Comparison of ENCODE assay signal across 1 cellular context in the genomic region with DNA sequence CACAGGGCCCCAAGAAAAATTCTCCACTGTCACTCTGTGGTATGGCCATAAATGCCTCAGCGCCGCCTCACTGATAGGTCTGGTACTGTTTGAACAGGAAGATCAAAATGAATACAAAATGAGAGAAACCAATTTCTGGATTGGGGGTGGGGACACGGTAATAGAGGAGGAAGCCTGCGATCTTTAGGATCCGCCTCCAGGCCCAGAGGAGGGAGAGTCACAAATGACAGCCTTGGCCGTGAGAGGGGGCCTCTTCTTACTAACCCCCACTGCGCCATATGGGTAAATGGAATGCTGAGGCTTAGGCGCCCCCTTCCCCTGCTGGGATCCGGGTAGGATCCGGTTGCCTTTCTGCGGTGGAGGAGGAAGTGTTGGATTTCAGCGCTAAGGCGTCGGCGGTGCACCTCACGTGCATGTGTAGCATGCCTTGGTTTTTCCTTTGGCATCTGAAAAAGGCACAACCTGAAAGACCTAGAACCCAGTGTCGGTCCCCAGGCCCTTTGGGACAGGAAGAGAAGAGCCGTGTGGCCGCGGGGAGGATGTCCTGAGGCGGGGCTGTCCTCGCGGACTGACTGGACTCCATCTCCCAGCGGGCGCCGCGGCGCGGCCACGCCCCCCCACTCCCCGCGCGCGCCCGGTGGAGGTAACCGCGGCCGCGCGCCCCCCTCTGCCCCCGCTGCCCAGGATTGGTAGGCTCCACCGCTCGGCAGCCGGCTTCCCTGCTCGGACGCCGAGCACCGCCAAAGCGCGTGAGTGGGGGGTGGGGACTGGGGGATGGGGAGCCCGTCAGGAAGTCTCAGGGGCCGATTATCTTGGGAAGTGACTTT.
A peak's percentile ranks its signal among the peaks of the same experiment; 100 is the strongest.
TF ChIP-seq lines count a peak whose summit lies in the region.

No MANE protein-coding gene starts in this region.

TF ChIP-seq in HepG2, 621 proteins besides CTCF, POLR2A, EP300 and RAD21 (continued from another document and continues in another):
- TF ChIP-seq, protein P1, sequence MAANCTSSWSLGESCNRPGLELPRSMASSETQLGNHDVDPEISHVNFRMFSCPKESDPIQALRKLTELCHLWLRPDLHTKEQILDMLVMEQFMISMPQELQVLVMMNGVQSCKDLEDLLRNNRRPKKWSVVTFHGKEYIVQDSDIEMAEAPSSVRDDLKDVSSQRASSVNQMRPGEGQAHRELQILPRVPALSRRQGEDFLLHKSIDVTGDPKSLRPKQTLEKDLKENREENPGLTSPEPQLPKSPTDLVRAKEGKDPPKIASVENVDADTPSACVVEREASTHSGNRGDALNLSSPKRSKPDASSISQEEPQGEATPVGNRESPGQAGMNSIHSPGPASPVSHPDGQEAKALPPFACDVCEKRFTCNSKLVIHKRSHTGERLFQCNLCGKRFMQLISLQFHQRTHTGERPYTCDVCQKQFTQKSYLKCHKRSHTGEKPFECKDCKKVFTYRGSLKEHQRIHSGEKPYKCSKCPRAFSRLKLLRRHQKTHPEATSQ (CRISPR knock-in tag; IDR thresholded peaks at IDR 0.05; ENCODE audit: borderline replicate concordance): no peak; the same call in 1 of the 2 replicates
- TF ChIP-seq, protein P2, sequence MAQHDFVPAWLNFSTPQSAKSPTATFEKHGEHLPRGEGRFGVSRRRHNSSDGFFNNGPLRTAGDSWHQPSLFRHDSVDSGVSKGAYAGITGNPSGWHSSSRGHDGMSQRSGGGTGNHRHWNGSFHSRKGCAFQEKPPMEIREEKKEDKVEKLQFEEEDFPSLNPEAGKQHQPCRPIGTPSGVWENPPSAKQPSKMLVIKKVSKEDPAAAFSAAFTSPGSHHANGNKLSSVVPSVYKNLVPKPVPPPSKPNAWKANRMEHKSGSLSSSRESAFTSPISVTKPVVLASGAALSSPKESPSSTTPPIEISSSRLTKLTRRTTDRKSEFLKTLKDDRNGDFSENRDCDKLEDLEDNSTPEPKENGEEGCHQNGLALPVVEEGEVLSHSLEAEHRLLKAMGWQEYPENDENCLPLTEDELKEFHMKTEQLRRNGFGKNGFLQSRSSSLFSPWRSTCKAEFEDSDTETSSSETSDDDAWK (CRISPR knock-in tag; IDR thresholded peaks at IDR 0.05): no peak
- peak; percentile 74 for TF ChIP-seq HCFC1 (IDR thresholded peaks at IDR 0.05; ENCODE audit: low read depth, low read length)
- TF ChIP-seq ZFY (CRISPR knock-in tag; IDR thresholded peaks at IDR 0.05): peak; percentile 28
- no peak for TF ChIP-seq TEF (CRISPR knock-in tag; IDR thresholded peaks at IDR 0.05)
- TF ChIP-seq SIN3B (IDR thresholded peaks at IDR 0.05; ENCODE audit: low read length): no peak
- TF ChIP-seq WIZ (CRISPR knock-in tag; IDR thresholded peaks at IDR 0.05): no peak
- TF ChIP-seq MLLT10 (CRISPR knock-in tag; IDR thresholded peaks at IDR 0.05): no peak
- no peak for TF ChIP-seq ATAD3A (CRISPR knock-in tag; IDR thresholded peaks at IDR 0.05)
- TF ChIP-seq, protein P3, sequence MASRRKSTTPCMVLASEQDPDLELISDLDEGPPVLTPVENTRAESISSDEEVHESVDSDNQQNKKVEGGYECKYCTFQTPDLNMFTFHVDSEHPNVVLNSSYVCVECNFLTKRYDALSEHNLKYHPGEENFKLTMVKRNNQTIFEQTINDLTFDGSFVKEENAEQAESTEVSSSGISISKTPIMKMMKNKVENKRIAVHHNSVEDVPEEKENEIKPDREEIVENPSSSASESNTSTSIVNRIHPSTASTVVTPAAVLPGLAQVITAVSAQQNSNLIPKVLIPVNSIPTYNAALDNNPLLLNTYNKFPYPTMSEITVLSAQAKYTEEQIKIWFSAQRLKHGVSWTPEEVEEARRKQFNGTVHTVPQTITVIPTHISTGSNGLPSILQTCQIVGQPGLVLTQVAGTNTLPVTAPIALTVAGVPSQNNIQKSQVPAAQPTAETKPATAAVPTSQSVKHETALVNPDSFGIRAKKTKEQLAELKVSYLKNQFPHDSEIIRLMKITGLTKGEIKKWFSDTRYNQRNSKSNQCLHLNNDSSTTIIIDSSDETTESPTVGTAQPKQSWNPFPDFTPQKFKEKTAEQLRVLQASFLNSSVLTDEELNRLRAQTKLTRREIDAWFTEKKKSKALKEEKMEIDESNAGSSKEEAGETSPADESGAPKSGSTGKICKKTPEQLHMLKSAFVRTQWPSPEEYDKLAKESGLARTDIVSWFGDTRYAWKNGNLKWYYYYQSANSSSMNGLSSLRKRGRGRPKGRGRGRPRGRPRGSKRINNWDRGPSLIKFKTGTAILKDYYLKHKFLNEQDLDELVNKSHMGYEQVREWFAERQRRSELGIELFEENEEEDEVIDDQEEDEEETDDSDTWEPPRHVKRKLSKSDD (CRISPR knock-in tag; IDR thresholded peaks at IDR 0.05; ENCODE audit: low read depth): no peak
- peak; percentile 62 for TF ChIP-seq ASH2L (IDR thresholded peaks at IDR 0.05; ENCODE audit: insufficient read length, low read depth, low read length)
- TF ChIP-seq KLF13 (CRISPR knock-in tag; IDR thresholded peaks at IDR 0.05): no peak
- TF ChIP-seq NFIB (CRISPR knock-in tag; IDR thresholded peaks at IDR 0.05; ENCODE audit: borderline replicate concordance): no peak
- no peak for TF ChIP-seq ZNF225 (CRISPR knock-in tag; IDR thresholded peaks at IDR 0.05)
- peak; percentile 34 for TF ChIP-seq GABPA (IDR thresholded peaks at IDR 0.05; ENCODE audit: low read depth, low read length)
- peak; percentile 78 for TF ChIP-seq GABPA (CRISPR knock-in tag; IDR thresholded peaks at IDR 0.05; ENCODE audit: low read depth)
- TF ChIP-seq ZBTB8A (CRISPR knock-in tag; IDR thresholded peaks at IDR 0.05; ENCODE audit: borderline replicate concordance, low read depth): no peak
- no peak for TF ChIP-seq KAT2B (IDR thresholded peaks at IDR 0.05; ENCODE audit: borderline replicate concordance, low read depth, low read length)
- no peak for TF ChIP-seq ETS1 (CRISPR knock-in tag; IDR thresholded peaks at IDR 0.05)
- TF ChIP-seq MIER3 (CRISPR knock-in tag; IDR thresholded peaks at IDR 0.05; ENCODE audit: borderline replicate concordance): no peak
- peak; percentile 54 for TF ChIP-seq PHF20 (CRISPR knock-in tag; IDR thresholded peaks at IDR 0.05)
- TF ChIP-seq ZBTB21 (CRISPR knock-in tag; IDR thresholded peaks at IDR 0.05): no peak
- TF ChIP-seq RARG (CRISPR knock-in tag; IDR thresholded peaks at IDR 0.05; ENCODE audit: low read depth): no peak
- TF ChIP-seq ZNF367 (CRISPR knock-in tag; IDR thresholded peaks at IDR 0.05; ENCODE audit: borderline replicate concordance): no peak
- TF ChIP-seq ZNF251 (CRISPR knock-in tag; IDR thresholded peaks at IDR 0.05): no peak
- TF ChIP-seq, protein P4, sequence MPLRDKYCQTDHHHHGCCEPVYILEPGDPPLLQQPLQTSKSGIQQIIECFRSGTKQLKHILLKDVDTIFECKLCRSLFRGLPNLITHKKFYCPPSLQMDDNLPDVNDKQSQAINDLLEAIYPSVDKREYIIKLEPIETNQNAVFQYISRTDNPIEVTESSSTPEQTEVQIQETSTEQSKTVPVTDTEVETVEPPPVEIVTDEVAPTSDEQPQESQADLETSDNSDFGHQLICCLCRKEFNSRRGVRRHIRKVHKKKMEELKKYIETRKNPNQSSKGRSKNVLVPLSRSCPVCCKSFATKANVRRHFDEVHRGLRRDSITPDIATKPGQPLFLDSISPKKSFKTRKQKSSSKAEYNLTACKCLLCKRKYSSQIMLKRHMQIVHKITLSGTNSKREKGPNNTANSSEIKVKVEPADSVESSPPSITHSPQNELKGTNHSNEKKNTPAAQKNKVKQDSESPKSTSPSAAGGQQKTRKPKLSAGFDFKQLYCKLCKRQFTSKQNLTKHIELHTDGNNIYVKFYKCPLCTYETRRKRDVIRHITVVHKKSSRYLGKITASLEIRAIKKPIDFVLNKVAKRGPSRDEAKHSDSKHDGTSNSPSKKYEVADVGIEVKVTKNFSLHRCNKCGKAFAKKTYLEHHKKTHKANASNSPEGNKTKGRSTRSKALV (CRISPR knock-in tag; IDR thresholded peaks at IDR 0.05): peak; percentile 20; the same call in 1 of the 2 replicates
- no peak; the same call in 1 of the 2 replicates for TF ChIP-seq ZNF296 (CRISPR knock-in tag; conservative IDR thresholded peaks at IDR 0.05)
- TF ChIP-seq ELF3 (CRISPR knock-in tag; IDR thresholded peaks at IDR 0.05): peak; percentile 51; the same call in 1 of the 2 replicates
- peak; percentile 68; the same call in 1 of the 2 replicates for TF ChIP-seq ETV5 (CRISPR knock-in tag; IDR thresholded peaks at IDR 0.05; ENCODE audit: borderline replicate concordance)
- peak; percentile 47 for TF ChIP-seq REPIN1 (CRISPR knock-in tag; IDR thresholded peaks at IDR 0.05; ENCODE audit: borderline replicate concordance, low read depth)
- peak; percentile 99 for TF ChIP-seq PRDM10 (CRISPR knock-in tag; IDR thresholded peaks at IDR 0.05; ENCODE audit: low read depth)
- TF ChIP-seq, protein P5, sequence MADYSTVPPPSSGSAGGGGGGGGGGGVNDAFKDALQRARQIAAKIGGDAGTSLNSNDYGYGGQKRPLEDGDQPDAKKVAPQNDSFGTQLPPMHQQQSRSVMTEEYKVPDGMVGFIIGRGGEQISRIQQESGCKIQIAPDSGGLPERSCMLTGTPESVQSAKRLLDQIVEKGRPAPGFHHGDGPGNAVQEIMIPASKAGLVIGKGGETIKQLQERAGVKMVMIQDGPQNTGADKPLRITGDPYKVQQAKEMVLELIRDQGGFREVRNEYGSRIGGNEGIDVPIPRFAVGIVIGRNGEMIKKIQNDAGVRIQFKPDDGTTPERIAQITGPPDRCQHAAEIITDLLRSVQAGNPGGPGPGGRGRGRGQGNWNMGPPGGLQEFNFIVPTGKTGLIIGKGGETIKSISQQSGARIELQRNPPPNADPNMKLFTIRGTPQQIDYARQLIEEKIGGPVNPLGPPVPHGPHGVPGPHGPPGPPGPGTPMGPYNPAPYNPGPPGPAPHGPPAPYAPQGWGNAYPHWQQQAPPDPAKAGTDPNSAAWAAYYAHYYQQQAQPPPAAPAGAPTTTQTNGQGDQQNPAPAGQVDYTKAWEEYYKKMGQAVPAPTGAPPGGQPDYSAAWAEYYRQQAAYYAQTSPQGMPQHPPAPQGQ (CRISPR knock-in tag; IDR thresholded peaks at IDR 0.05; ENCODE audit: borderline replicate concordance): no peak
- TF ChIP-seq MYNN (CRISPR knock-in tag; IDR thresholded peaks at IDR 0.05; ENCODE audit: low read depth): no peak; the same call in 1 of the 2 replicates
- TF ChIP-seq HDAC1 (CRISPR knock-in tag; IDR thresholded peaks at IDR 0.05): no peak; the same call in 1 of the 2 replicates
- no peak for TF ChIP-seq SP2 (CRISPR knock-in tag; IDR thresholded peaks at IDR 0.05)
- TF ChIP-seq, protein P6, sequence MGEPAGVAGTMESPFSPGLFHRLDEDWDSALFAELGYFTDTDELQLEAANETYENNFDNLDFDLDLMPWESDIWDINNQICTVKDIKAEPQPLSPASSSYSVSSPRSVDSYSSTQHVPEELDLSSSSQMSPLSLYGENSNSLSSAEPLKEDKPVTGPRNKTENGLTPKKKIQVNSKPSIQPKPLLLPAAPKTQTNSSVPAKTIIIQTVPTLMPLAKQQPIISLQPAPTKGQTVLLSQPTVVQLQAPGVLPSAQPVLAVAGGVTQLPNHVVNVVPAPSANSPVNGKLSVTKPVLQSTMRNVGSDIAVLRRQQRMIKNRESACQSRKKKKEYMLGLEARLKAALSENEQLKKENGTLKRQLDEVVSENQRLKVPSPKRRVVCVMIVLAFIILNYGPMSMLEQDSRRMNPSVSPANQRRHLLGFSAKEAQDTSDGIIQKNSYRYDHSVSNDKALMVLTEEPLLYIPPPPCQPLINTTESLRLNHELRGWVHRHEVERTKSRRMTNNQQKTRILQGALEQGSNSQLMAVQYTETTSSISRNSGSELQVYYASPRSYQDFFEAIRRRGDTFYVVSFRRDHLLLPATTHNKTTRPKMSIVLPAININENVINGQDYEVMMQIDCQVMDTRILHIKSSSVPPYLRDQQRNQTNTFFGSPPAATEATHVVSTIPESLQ (CRISPR knock-in tag; conservative IDR thresholded peaks at IDR 0.05): no peak
- TF ChIP-seq ZNF432 (CRISPR knock-in tag; IDR thresholded peaks at IDR 0.05; ENCODE audit: borderline replicate concordance): no peak
